31 cellular contexts compared by ENCODE assay signal in genomic region chr17:48490391-48491026, GRCh38. TPM values are rescaled to one million over a fixed set of nuclear protein-coding genes. Genes with fewer than 3 reads are reported as not detected.
A peak's percentile ranks its signal among the peaks of the same experiment; 100 is the strongest.
DNase-seq lines count a peak whose midpoint lies in the region; ATAC-seq, FAIRE-seq and TF ChIP-seq lines count a peak whose summit lies in the region.
"Had no signal": no experiment of that assay in that cellular context is flagged by ENCODE, and none has a peak within 500 bp of the region (broad histone marks: within the 10 kb centered on the region; RNA-seq: fewer than 3 reads in every experiment).

No MANE protein-coding gene starts in this region.

- H3K4me2 ChIP-seq in A549 = no peak overlapping the region
- H3K4me2 ChIP-seq in MM.1S (ENCODE audit: low read depth, low read length) = no peak overlapping the region

- no peaks in the 10 kb centered on the region for H3F3A ChIP-seq in MM.1S (ENCODE audit: insufficient read depth, low read length)

- DNase-seq in A549 (ENCODE audit: low read depth in 1 of 2, low spot score in 1 of 2) (no peak), HT-29 (ENCODE audit: low spot score) (peak; percentile 68), right lobe of liver (no peak), LoVo (ENCODE audit: low spot score) (no peak), DMS79 treated with DMSO at 0.1 percent for 48 hours (lab: John Stamatoyannopoulos, UW) (no peak), GM10266 (ENCODE audit: extremely low spot score) (no peak), MM.1S (no peak)
- no peak for DNase-seq in activated T-helper 2 cell treated with anti-CD3 and anti-CD28 coated beads, Interferon-gamma antibody, Interleukin-2, Interleukin-4, amounts not matched to agents 10 μg/mL and 5 μg/mL and 100 μg/mL, durations not matched to agents 14 hours and 24 hours and 36 hours (ENCODE audit: low spot score)
- DNase-seq: activated CD4-positive, alpha-beta T cell treated with anti-CD3 and anti-CD28 coated beads for 48 hours; activated CD8-positive, alpha-beta memory T cell treated with anti-CD3 and anti-CD28 coated beads, Interleukin-2, amount 50 U/mL, for 4 hours; activated effector memory CD4-positive, alpha-beta T cell treated with anti-CD3 and anti-CD28 coated beads, Interleukin-2, amount 50 U/mL, for 16 hours; caudate nucleus; CD4-positive, alpha-beta memory T cell; foreskin fibroblast; hypothalamus; kidney; NCI-H1105; NCI-H2171; NCI-H526 treated with DMSO at 0.1 percent for 48 hours; SHP77; stimulated activated CD4-positive, alpha-beta T cell treated with anti-CD3 and anti-CD28 coated beads, Interleukin-2, amount 100 ng/mL, for 24 hours; stimulated activated naive CD8-positive, alpha-beta T cell treated with anti-CD3 and anti-CD28 coated beads, Interleukin-15, Interleukin-2, amounts not matched to agents 100 U/mL and 50 U/mL, for 24 hours; T-cell; tibial artery had no signal

- no peaks in the 10 kb centered on the region for H3K9me2 ChIP-seq in MM.1S (replicated peaks; ENCODE audit: insufficient read depth, low read length)

- H3K27me3 ChIP-seq in right lobe of liver (peaks cover 0 to 15% of the 10 kb centered on the region in 2 donors), MM.1S (replicated peaks; ENCODE audit: insufficient read depth, low read length) (no peaks in the 10 kb centered on the region)

- H3K36me3 Mint-ChIP-seq in activated T-helper 2 cell treated with anti-CD3 and anti-CD28 coated beads, Interferon-gamma antibody, Interleukin-2, Interleukin-4, amounts not matched to agents 10 μg/mL and 5 μg/mL and 100 μg/mL, durations not matched to agents 14 hours and 24 hours and 36 hours (ENCODE audit: low read depth) = peaks cover 3% of the 10 kb centered on the region
- H3K36me3 Mint-ChIP-seq: CD4-positive, alpha-beta memory T cell; T-cell had no signal

- H3K36me3 ChIP-seq in right lobe of liver (no peaks in the 10 kb centered on the region), MM.1S (replicated peaks; ENCODE audit: insufficient read depth, low read length) (no peaks in the 10 kb centered on the region)
- H3K36me3 ChIP-seq: tibial artery had no signal

- H3K27ac ChIP-seq in A549 (no peak overlapping the region), right lobe of liver (no peak overlapping the region), MM.1S (ENCODE audit: low read length) (no peak overlapping the region)
- H3K27ac ChIP-seq: epithelial cell of prostate, skin epidermis, tibial artery had no signal

- 91% methylated on average over 3 of the region's 3 CpGs for WGBS in A549 (ENCODE audit: missing lambda C conversion rate)
- WGBS in right lobe of liver (ENCODE audit: insufficient coverage, low coverage, low lambda C conversion rate, missing lambda C conversion rate) = 63% methylated on average over 3 of the region's 3 CpGs

- H3K9me3 Mint-ChIP-seq in activated T-helper 2 cell treated with anti-CD3 and anti-CD28 coated beads, Interferon-gamma antibody, Interleukin-2, Interleukin-4, amounts not matched to agents 10 μg/mL and 5 μg/mL and 100 μg/mL, durations not matched to agents 14 hours and 24 hours and 36 hours = no peaks in the 10 kb centered on the region
- H3K9me3 Mint-ChIP-seq: CD4-positive, alpha-beta memory T cell; neural crest cell; T-cell had no signal

- H3K4me3 ChIP-seq in A549 (no peak overlapping the region), right lobe of liver (no peak overlapping the region), MM.1S (ENCODE audit: low read length) (no peak overlapping the region)
- H3K4me3 ChIP-seq: skin epidermis, tibial artery had no signal

- H3K27me3 Mint-ChIP-seq in activated T-helper 2 cell treated with anti-CD3 and anti-CD28 coated beads, Interferon-gamma antibody, Interleukin-2, Interleukin-4, amounts not matched to agents 10 μg/mL and 5 μg/mL and 100 μg/mL, durations not matched to agents 14 hours and 24 hours and 36 hours (ENCODE audit: low read depth) = peaks cover 10% of the 10 kb centered on the region

- H3K27ac Mint-ChIP-seq in activated T-helper 2 cell treated with anti-CD3 and anti-CD28 coated beads, Interferon-gamma antibody, Interleukin-2, Interleukin-4, amounts not matched to agents 10 μg/mL and 5 μg/mL and 100 μg/mL, durations not matched to agents 14 hours and 24 hours and 36 hours = peak overlapping the region; percentile 38
- H3K27ac Mint-ChIP-seq: CD4-positive, alpha-beta memory T cell; T-cell had no signal

- H3K4me1 ChIP-seq in A549 (peaks cover 14% of the 10 kb centered on the region; the same call in 2 of the 3 replicates), right lobe of liver (peaks cover 0 to 9% (median 4%) of the 10 kb centered on the region in 4 donors), MM.1S (ENCODE audit: low read length) (peaks cover 18% of the 10 kb centered on the region)

- FAIRE-seq in A549 (lab: Jason Lieb, UNC) = peak; percentile 46
- FAIRE-seq: GM12892, kidney had no signal

- no peaks in the 10 kb centered on the region for H4K20me1 ChIP-seq in MM.1S (ENCODE audit: insufficient read depth, low read length)

- peaks cover 36% of the 10 kb centered on the region for H3K4me1 Mint-ChIP-seq in activated T-helper 2 cell treated with anti-CD3 and anti-CD28 coated beads, Interferon-gamma antibody, Interleukin-2, Interleukin-4, amounts not matched to agents 10 μg/mL and 5 μg/mL and 100 μg/mL, durations not matched to agents 14 hours and 24 hours and 36 hours (ENCODE audit: low read depth)
- H3K4me1 Mint-ChIP-seq: neural crest cell had no signal

- no peak for TF ChIP-seq EP300 in A549 (IDR thresholded peaks at IDR 0.05)

- H3K4me3 Mint-ChIP-seq in activated T-helper 2 cell treated with anti-CD3 and anti-CD28 coated beads, Interferon-gamma antibody, Interleukin-2, Interleukin-4, amounts not matched to agents 10 μg/mL and 5 μg/mL and 100 μg/mL, durations not matched to agents 14 hours and 24 hours and 36 hours (ENCODE audit: low read depth) = no peak overlapping the region
- H3K4me3 Mint-ChIP-seq: neural crest cell had no signal

- H3K9me3 ChIP-seq in A549 (no peaks in the 10 kb centered on the region), right lobe of liver (no peaks in the 10 kb centered on the region), MM.1S (replicated peaks; ENCODE audit: insufficient read depth, low read length) (no peaks in the 10 kb centered on the region)
- H3K9me3 ChIP-seq: tibial artery had no signal

- TF ChIP-seq POLR2A in A549 (IDR thresholded peaks at IDR 0.05; ENCODE audit: low read length) (no peak), right lobe of liver (IDR thresholded peaks at IDR 0.05) (no peak)

- no peak for ATAC-seq in A549
- ATAC-seq in right lobe of liver = peak; percentile 15 to 32 (median 20)
- ATAC-seq: stimulated activated naive CD8-positive, alpha-beta T cell treated with anti-CD3 and anti-CD28 coated beads, Interleukin-15, Interleukin-2, amounts not matched to agents 100 U/mL and 50 U/mL, for 24 hours; T-cell had no signal

- POLR2A ChIA-PET in A549 (lab: Yijun Ruan, JAX) = interaction anchor here (0.5 kb wide), 1 partner anchor 139 kb away, joined by 3 read pairs; no protein-coding TSS in a partner anchor

- TF ChIP-seq CTCF in A549 (IDR thresholded peaks at IDR 0.05) = no peak
- no peak for TF ChIP-seq CTCF in right lobe of liver (IDR thresholded peaks at IDR 0.05)
- TF ChIP-seq CTCF in GM10266 (IDR thresholded peaks at IDR 0.05; ENCODE audit: control insufficient read depth, insufficient read depth, low read depth, missing control alignments) = no peak
- TF ChIP-seq CTCF in MM.1S (IDR thresholded peaks at IDR 0.05; ENCODE audit: low read length) = no peak

- no peak overlapping the region for H2AFZ ChIP-seq in MM.1S (ENCODE audit: low read length)

- TF ChIP-seq RAD21 in A549 (conservative IDR thresholded peaks at IDR 0.05 in 1 of 2, IDR thresholded peaks at IDR 0.05 in 1 of 2) = no peak

- intact Hi-C loops in activated T-helper 2 cell treated with anti-CD3 and anti-CD28 coated beads, Interferon-gamma antibody, Interleukin-2, Interleukin-4, amounts not matched to agents 10 μg/mL and 5 μg/mL and 100 μg/mL, durations not matched to agents 14 hours and 24 hours and 36 hours (cut with micrococcal nuclease) = loop anchor here (2.0 kb wide), 1 partner anchor 60 kb away; the partner anchor contains the start of gene SKAP1
- intact Hi-C loops in right lobe of liver (cut with DNase I) = no loop called here

- H3K9ac ChIP-seq in MM.1S (ENCODE audit: low read length) = no peak overlapping the region

- H3K79me2 ChIP-seq in MM.1S (ENCODE audit: low read length) = no peaks in the 10 kb centered on the region

- CTCF ChIA-PET in A549 (lab: Yijun Ruan, JAX) = interaction anchor here (0.9 to 2.4 kb wide), 7 partner anchors 18 to 275 kb away, joined by 3 to 13 read pairs (median 4); no protein-coding TSS in a partner anchor

TF ChIP-seq in A549, 52 proteins besides CTCF, POLR2A, EP300 and RAD21:
- TF ChIP-seq HOXB13 (CRISPR knock-in tag; IDR thresholded peaks at IDR 0.05; ENCODE audit: low read depth) = no peak
- no peak for TF ChIP-seq FOSB (CRISPR knock-in tag; IDR thresholded peaks at IDR 0.05)
- TF ChIP-seq SREBF2 (IDR thresholded peaks at IDR 0.05) = no peak
- no peak for TF ChIP-seq HOXA7 (CRISPR knock-in tag; IDR thresholded peaks at IDR 0.05)
- TF ChIP-seq KDM1A (IDR thresholded peaks at IDR 0.05; ENCODE audit: low read depth) = no peak
- TF ChIP-seq ZFP36 (IDR thresholded peaks at IDR 0.05; ENCODE audit: borderline replicate concordance, partially characterized antibody) = no peak
- TF ChIP-seq FOXS1 (CRISPR knock-in tag; IDR thresholded peaks at IDR 0.05) = no peak
- no peak for TF ChIP-seq RFX5 (IDR thresholded peaks at IDR 0.05)

RNA-seq across cellular contexts. Expression of gene HOXB1, which starts 40.3 kb away (rescaled TPM):
- polyA plus RNA-seq in A549 (2011; rRNA removed) (not detected in 2 replicates), A549 (2017; fragmentation: RNase III; extraction: RNeasy Plus Mini Kit Qiagen cat#74134 plus additional on column Dnase treatment) (not detected in 3 replicates)
- not detected in 2 replicates for polyA plus RNA-seq in A549 (2012; cell fraction: cytosol; rRNA removed)
- 0.06 TPM in 1 of 2 replicates, not detected in the other for polyA plus RNA-seq in A549 (2012; cell fraction: nucleus; rRNA removed)
- polyA minus RNA-seq in A549 (2011; rRNA and poly(A)+ RNA removed) = not detected in 2 replicates
- total RNA-seq in HT-29 (2014; rRNA removed; shearing (Covaris generic)) = 0.08 TPM in 1 of 2 replicates, not detected in the other
- not detected in 2 replicates for total RNA-seq in activated T-helper 2 cell treated with anti-CD3 and anti-CD28 coated beads, Interferon-gamma antibody, Interleukin-2, Interleukin-4, amounts not matched to agents 10 μg/mL and 5 μg/mL and 100 μg/mL, durations not matched to agents 14 hours and 24 hours and 36 hours
- total RNA-seq in right lobe of liver = not detected
- total RNA-seq: CD4-positive, alpha-beta memory T cell; dermis microvascular lymphatic vessel endothelial cell; kidney; mesenteric fat pad; posterior vena cava; T-cell had no signal
- polyA plus RNA-seq: CD4-positive, alpha-beta memory T cell had no signal

RNA-seq across cellular contexts. Expression of gene HOXB2, which starts 54.4 kb away (rescaled TPM):
- polyA plus RNA-seq in A549 (2011; rRNA removed) (2.6 and 2.7 TPM in 2 replicates), A549 (2017; fragmentation: RNase III; extraction: RNeasy Plus Mini Kit Qiagen cat#74134 plus additional on column Dnase treatment) (0.58 to 0.65 TPM (median 0.60 TPM) in 3 replicates)
- polyA plus RNA-seq in A549 (2012; cell fraction: cytosol; rRNA removed) = 1.8 and 2.7 TPM in 2 replicates
- polyA plus RNA-seq in A549 (2012; cell fraction: nucleus; rRNA removed) = 3.6 and 3.7 TPM in 2 replicates
- 0.79 and 0.92 TPM in 2 replicates for polyA minus RNA-seq in A549 (2011; rRNA and poly(A)+ RNA removed)
- 2.3 and 7.0 TPM in 2 replicates for total RNA-seq in HT-29 (2014; rRNA removed; shearing (Covaris generic))
- total RNA-seq in activated T-helper 2 cell treated with anti-CD3 and anti-CD28 coated beads, Interferon-gamma antibody, Interleukin-2, Interleukin-4, amounts not matched to agents 10 μg/mL and 5 μg/mL and 100 μg/mL, durations not matched to agents 14 hours and 24 hours and 36 hours = 22.2 and 23.9 TPM in 2 replicates
- total RNA-seq in right lobe of liver = 1 to 10 TPM; 1.1 to 1.9 (median 1.5) TPM

Comparison
In these comparisons a context has a peak if more than half of its experiments do, and no peak if none do; other contexts are left out.
1. ATAC-seq: peak in right lobe of liver (4 of 4); none in A549 (0 of 2).